ENCODE assay signal across 8 cellular contexts in the genomic region with DNA sequence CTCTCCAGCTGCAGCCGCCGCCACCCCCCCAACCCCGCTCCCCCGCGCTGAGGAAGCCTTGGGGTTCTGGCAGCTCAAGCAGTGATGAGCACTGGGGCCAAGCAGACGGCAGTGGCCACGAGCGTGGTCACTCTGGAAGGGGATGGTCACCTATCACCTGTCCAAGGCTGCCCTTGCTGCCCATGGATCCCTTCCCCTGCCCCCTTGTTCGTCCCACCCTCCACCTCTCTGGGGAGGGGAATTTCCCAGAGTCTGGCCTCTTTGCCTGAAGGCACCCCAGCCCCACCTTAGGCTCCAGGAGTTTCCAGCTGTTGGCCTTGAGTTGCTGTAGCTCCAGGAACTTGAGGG. TPM values are rescaled to one million over a fixed set of nuclear protein-coding genes. Genes with fewer than 3 reads are reported as not detected.
DNase-seq lines count a peak whose midpoint lies in the region; ATAC-seq, FAIRE-seq and TF ChIP-seq lines count a peak whose summit lies in the region.

No MANE protein-coding gene starts in this region.

- peak overlapping the region; percentile 73 for H3K4me3 ChIP-seq in AG04449 (ENCODE audit: low read depth, low read length)
- H3K4me3 ChIP-seq in K562, result peak overlapping the region; percentile 45
- H3K4me3 ChIP-seq in muscle layer of duodenum (ENCODE audit: low read depth in 1 of 2, low read length in 2 of 2), result peak overlapping the region; percentile 63 to 73

- peaks cover 0 to 27% of the 10 kb centered on the region in 2 experiments; a peak in 4 of 5 replicates for H3K4me1 ChIP-seq in K562 (replicated peaks in 1 of 2; ENCODE audit: control insufficient read depth in 2 of 2, insufficient read depth in 2 of 2, low read length in 2 of 2)
- H3K4me1 ChIP-seq in muscle layer of duodenum (ENCODE audit: control insufficient read depth in 1 of 2, insufficient read depth in 2 of 2, low read length in 2 of 2), result peaks cover 0 to 6% of the 10 kb centered on the region in 2 donors

- H3K27me3 ChIP-seq in K562 (ENCODE audit: control insufficient read depth in 2 of 2, insufficient read depth in 2 of 2, low read length in 2 of 2) (peaks cover 33 to 47% of the 10 kb centered on the region in 2 experiments), muscle layer of duodenum (ENCODE audit: low read depth, low read length) (no peaks in the 10 kb centered on the region)

- H3K9ac ChIP-seq in K562 (ENCODE audit: insufficient read depth in 1 of 2, low read depth in 2 of 2, low read length in 2 of 2), result peak overlapping the region; percentile 50 to 88; a peak in 3 of 4 replicates

- H3K79me2 ChIP-seq in K562 (ENCODE audit: control insufficient read depth, insufficient read depth, low read length), result no peaks in the 10 kb centered on the region

- FAIRE-seq in K562 (lab: Jason Lieb, UNC), result no peak

- peak overlapping the region; percentile 96 for H2AFZ ChIP-seq in K562 (ENCODE audit: low read depth, low read length)

- 4% methylated on average over 9 of the region's 9 CpGs for WGBS in K562 (ENCODE audit: insufficient coverage, low coverage, missing lambda C conversion rate)

- H3K9me3 ChIP-seq in K562 (replicated peaks; ENCODE audit: control insufficient read depth, insufficient read depth, low read depth, low read length), result no peaks in the 10 kb centered on the region
- H3K9me3 ChIP-seq in muscle layer of duodenum (ENCODE audit: control insufficient read depth in 1 of 2, low read length in 2 of 2), result no peaks in the 10 kb centered on the region

- CTCF ChIA-PET in AG04449 (lab: Yijun Ruan, JAX) (interaction anchor here (0.6 to 11.5 kb wide), 23 partner anchors 8 to 530 kb away, joined by 3 to 158 read pairs (median 4); a partner anchor contains a TSS), K562 (lab: Yijun Ruan, JAX; ENCODE audit: low intra/inter-chr PET ratio) (interaction anchor here (0.7 to 3.2 kb wide), 3 partner anchors 15 to 165 kb away, joined by 3 to 15 read pairs (median 4); a partner anchor contains a TSS)

- TF ChIP-seq CTCF in AG04449 (IDR thresholded peaks at IDR 0.05; ENCODE audit: insufficient read depth, low read length, missing control alignments), result no peak
- no peak for TF ChIP-seq CTCF in K562 (IDR thresholded peaks at IDR 0.05 in 2 of 3, conservative IDR thresholded peaks at IDR 0.05 in 1 of 3; ENCODE audit: insufficient read depth in 2 of 3, low read depth in 1 of 3, low read length in 3 of 3)

- intact Hi-C loops in K562 (cut with micrococcal nuclease), result loop anchor here (10.0 kb wide), 1 partner anchor 568 kb away; no protein-coding TSS in a partner anchor

- no peak for TF ChIP-seq EP300 in K562 (IDR thresholded peaks at IDR 0.05; ENCODE audit: low read length)

- in situ Hi-C loops in K562 (cut with MboI), result no loop called here

- H3K27ac ChIP-seq in K562 (ENCODE audit: extremely low read depth, low read depth, low read length) (no peak overlapping the region), muscle layer of duodenum (ENCODE audit: low read length) (peak overlapping the region; percentile 16)

- H3K4me2 ChIP-seq in K562 (ENCODE audit: insufficient read depth, low read length), result peak overlapping the region; percentile 80

- peak; percentile 18 for ATAC-seq in HG02884 (IDR thresholded peaks at IDR 0.05; ENCODE audit: unreplicated experiment)
- ATAC-seq in K562, result no peak
- ATAC-seq in HG03135 (IDR thresholded peaks at IDR 0.05; ENCODE audit: unreplicated experiment), result no peak

- no peak for TF ChIP-seq POLR2A in K562 (conservative IDR thresholded peaks at IDR 0.05)

- DNase-seq in AG04449 (ENCODE audit: low read depth, low spot score) (no peak), K562 (ENCODE audit: extremely low read depth in 1 of 4, low spot score in 3 of 4) (no peak), Ammon's horn (ENCODE audit: low spot score) (no peak), KG1 (lab: John Stamatoyannopoulos, UW) (no peak)
- no peak for DNase-seq in activated CD4-positive, CD25-positive, alpha-beta regulatory T cell (lab: John Stamatoyannopoulos, UW)

- POLR2A ChIA-PET in AG04449 (lab: Yijun Ruan, JAX) (interaction anchor here (0.6 kb wide), 1 partner anchor 194 kb away, joined by 3 read pairs; no protein-coding TSS in a partner anchor), K562 (lab: Yijun Ruan, JAX) (interaction anchor here (0.6 to 1.6 kb wide), 5 partner anchors 12 to 445 kb away, joined by 3 to 4 read pairs (median 3); a partner anchor contains a TSS)

- peaks cover 3% of the 10 kb centered on the region; the same call in 1 of the 2 replicates for H4K20me1 ChIP-seq in K562 (replicated peaks; ENCODE audit: control insufficient read depth, insufficient read depth, low read length)

- no peaks in the 10 kb centered on the region for H3K9me1 ChIP-seq in K562 (ENCODE audit: control insufficient read depth, insufficient read depth, low read length)

- no peaks in the 10 kb centered on the region for H3K36me3 ChIP-seq in K562 (ENCODE audit: control insufficient read depth, insufficient read depth, low read length)
- no peaks in the 10 kb centered on the region for H3K36me3 ChIP-seq in muscle layer of duodenum (ENCODE audit: control insufficient read depth in 1 of 2, insufficient read depth in 2 of 2, low read length in 2 of 2)

- no TSS peak for BruUV-seq in K562 (replicated peaks; lab: Mats Ljungman, UMichigan)

- no peak for TF ChIP-seq RAD21 in K562 (CRISPR knock-in tag; conservative IDR thresholded peaks at IDR 0.05 in 1 of 2, IDR thresholded peaks at IDR 0.05 in 1 of 2)

TF ChIP-seq in K562, 482 proteins besides CTCF, POLR2A, EP300 and RAD21:
- TF ChIP-seq DMBX1 (CRISPR knock-in tag; IDR thresholded peaks at IDR 0.05; ENCODE audit: borderline replicate concordance) (no peak), SRSF1 (IDR thresholded peaks at IDR 0.05; ENCODE audit: low read depth, low read length) (0 out of 2 replicates have a peak, but pooled peaks have one; percentile 18), ZNF263 (CRISPR knock-in tag; IDR thresholded peaks at IDR 0.05; ENCODE audit: borderline replicate concordance) (0 out of 2 replicates have a peak, but pooled peaks have one; percentile 4), CBFB (CRISPR knock-in tag; IDR thresholded peaks at IDR 0.05) (no peak)
- TF ChIP-seq, protein P1, sequence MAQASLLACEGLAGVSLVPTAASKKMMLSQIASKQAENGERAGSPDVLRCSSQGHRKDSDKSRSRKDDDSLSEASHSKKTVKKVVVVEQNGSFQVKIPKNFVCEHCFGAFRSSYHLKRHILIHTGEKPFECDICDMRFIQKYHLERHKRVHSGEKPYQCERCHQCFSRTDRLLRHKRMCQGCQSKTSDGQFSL (CRISPR knock-in tag; IDR thresholded peaks at IDR 0.05), result peak; percentile 12
- TF ChIP-seq, protein P1 (tag; IDR thresholded peaks at IDR 0.05), result no peak

RNA-seq across cellular contexts. Expression of a gene that starts 7.2 kb away (rescaled TPM):
- total RNA-seq in K562 (2011; cell fraction: chromatin; rRNA removed; ENCODE audit: low replicate concordance), result 35.4 and 58.0 TPM in 2 replicates
- 39.9 and 42.4 TPM in 2 replicates for total RNA-seq in K562 (2011; cell fraction: nucleolus; rRNA removed)
- total RNA-seq in K562 (2011; cell fraction: nucleoplasm; rRNA removed), result 52.8 and 64.5 TPM in 2 replicates
- total RNA-seq in K562 (2014; rRNA removed) (63.5 and 83.3 TPM in 2 replicates), K562 (2014; rRNA removed; fragmentation: Illumina TruSeq; extraction: Trizol) (57.7 and 63.9 TPM in 2 replicates), K562 (2015; rRNA removed; fragmentation: Illumina TruSeq; extraction: Trizol) (66.7 and 68.0 TPM in 2 replicates), K562 (2021) (71.4 and 72.3 TPM in 2 replicates)
- polyA plus RNA-seq in K562 (2011; rRNA removed) (46.8 and 56.1 TPM in 2 replicates), K562 (2014; fragmentation: Illumina TruSeq; extraction: Trizol) (91.7 and 112 TPM in 2 replicates), K562 (2014; fragmentation: Nextera tagmentation; extraction: Ambion mirVana) (10 to 100 TPM; 51.7 to 54.1 TPM), K562 (2014; rRNA removed) (63.9 and 84.5 TPM in 2 replicates)
- polyA plus RNA-seq in K562 (2011; cell fraction: cytosol; rRNA removed), result 66.5 and 83.9 TPM in 2 replicates
- 38.6 and 39.9 TPM in 2 replicates for polyA plus RNA-seq in K562 (2011; cell fraction: nucleus; rRNA removed)
- 46.4 and 78.0 TPM in 2 replicates for polyA plus RNA-seq in K562 (2012)
- polyA minus RNA-seq in K562 (2011; rRNA and poly(A)+ RNA removed), result 39.8 and 43.3 TPM in 2 replicates
- polyA minus RNA-seq in K562 (2011; cell fraction: cytosol; rRNA and poly(A)+ RNA removed), result 20.3 and 25.4 TPM in 2 replicates
- polyA minus RNA-seq in K562 (2011; cell fraction: nucleus; rRNA and poly(A)+ RNA removed), result 12.9 and 25.4 TPM in 2 replicates
